8 cellular contexts compared by ENCODE assay signal in genomic region chr1:154860154-154860870, GRCh38. TPM values are rescaled to one million over a fixed set of nuclear protein-coding genes. Genes with fewer than 3 reads are reported as not detected.
DNase-seq lines count a peak whose midpoint lies in the region; ATAC-seq and TF ChIP-seq lines count a peak whose summit lies in the region.

No MANE protein-coding gene starts in this region.

- peak; percentile 9 for ATAC-seq in left ventricle myocardium superior
- ATAC-seq in HG03039 (IDR thresholded peaks at IDR 0.05; ENCODE audit: unreplicated experiment) = peak; percentile 45
- ATAC-seq in upper lobe of left lung (ENCODE audit: low FRiP score in 2 of 2) = peak in 1 of 2 donors; percentile 23

- peaks cover 58% of the 10 kb centered on the region for H3K4me1 ChIP-seq in left ventricle myocardium inferior
- H3K4me1 ChIP-seq in upper lobe of left lung = peaks cover 0 to 2% (median 0%) of the 10 kb centered on the region in 4 donors

- DNase-seq in left ventricle myocardium superior (no peak), left ventricle myocardium inferior (no peak), upper lobe of left lung (no peak), mesothelial cell of epicardium (ENCODE audit: low spot score in 2 of 2, unreplicated experiment in 2 of 2) (no peak), D341Med (ENCODE audit: low spot score) (no peak)
- no peak for DNase-seq in activated T-cell treated with anti-CD3 and anti-CD28 coated beads, Interleukin-2, amount 50 U/mL, for 24 hours

- H3K9me3 Mint-ChIP-seq in mesothelial cell of epicardium = no peaks in the 10 kb centered on the region
- H3K9me3 Mint-ChIP-seq in activated T-cell treated with anti-CD3 and anti-CD28 coated beads, Interleukin-2, amount 50 U/mL, for 24 hours = no peaks in the 10 kb centered on the region

- H3K27me3 ChIP-seq in left ventricle myocardium inferior (ENCODE audit: low read depth) (no peaks in the 10 kb centered on the region), SU-DHL-6 (ENCODE audit: low read length) (no peaks in the 10 kb centered on the region), upper lobe of left lung (no peaks in the 10 kb centered on the region)

- H3K9me3 ChIP-seq in left ventricle myocardium inferior (replicated peaks) (no peaks in the 10 kb centered on the region), SU-DHL-6 (ENCODE audit: insufficient read depth, low read length) (no peaks in the 10 kb centered on the region), upper lobe of left lung (no peaks in the 10 kb centered on the region)

- no peak overlapping the region for H3K27ac Mint-ChIP-seq in mesothelial cell of epicardium
- H3K27ac Mint-ChIP-seq in activated T-cell treated with anti-CD3 and anti-CD28 coated beads, Interleukin-2, amount 50 U/mL, for 24 hours = no peak overlapping the region

- TF ChIP-seq EP300 in upper lobe of left lung (IDR thresholded peaks at IDR 0.05) = no peak

- H3F3A ChIP-seq in SU-DHL-6 (ENCODE audit: insufficient read depth) = peaks cover 18% of the 10 kb centered on the region

- no peaks in the 10 kb centered on the region for H3K79me2 ChIP-seq in SU-DHL-6 (ENCODE audit: insufficient read depth, low read length)

- H3K4me3 ChIP-seq in left ventricle myocardium inferior (no peak overlapping the region), SU-DHL-6 (ENCODE audit: insufficient read depth, low read length, poor library complexity, severe bottlenecking) (peak overlapping the region; percentile 16), upper lobe of left lung (no peak overlapping the region)

- H3K4me3 Mint-ChIP-seq in mesothelial cell of epicardium = no peak overlapping the region
- no peak overlapping the region for H3K4me3 Mint-ChIP-seq in activated T-cell treated with anti-CD3 and anti-CD28 coated beads, Interleukin-2, amount 50 U/mL, for 24 hours

- H2AFZ ChIP-seq in SU-DHL-6 (ENCODE audit: low read depth, low read length, severe bottlenecking) = no peak overlapping the region

- H3K9me2 ChIP-seq in SU-DHL-6 (replicated peaks; ENCODE audit: insufficient read depth, low read length) = no peaks in the 10 kb centered on the region

- TF ChIP-seq POLR2A in upper lobe of left lung (IDR thresholded peaks at IDR 0.05) = no peak

- H3K4me1 Mint-ChIP-seq in mesothelial cell of epicardium = peaks cover 26% of the 10 kb centered on the region
- H3K4me1 Mint-ChIP-seq in activated T-cell treated with anti-CD3 and anti-CD28 coated beads, Interleukin-2, amount 50 U/mL, for 24 hours (ENCODE audit: low read depth) = peaks cover 58% of the 10 kb centered on the region

- no peaks in the 10 kb centered on the region for H3K36me3 Mint-ChIP-seq in mesothelial cell of epicardium
- H3K36me3 Mint-ChIP-seq in activated T-cell treated with anti-CD3 and anti-CD28 coated beads, Interleukin-2, amount 50 U/mL, for 24 hours (ENCODE audit: low read depth) = no peaks in the 10 kb centered on the region

- H3K4me2 ChIP-seq in SU-DHL-6 (ENCODE audit: low read depth, low read length, poor library complexity, severe bottlenecking) = peak overlapping the region; percentile 59

- 60 to 61% methylated on average over 12 of the region's 12 CpGs for WGBS in upper lobe of left lung, 2 donors

- H3K27me3 Mint-ChIP-seq in mesothelial cell of epicardium (ENCODE audit: low read depth) = peaks cover 37% of the 10 kb centered on the region
- H3K27me3 Mint-ChIP-seq in activated T-cell treated with anti-CD3 and anti-CD28 coated beads, Interleukin-2, amount 50 U/mL, for 24 hours = peaks cover 9% of the 10 kb centered on the region

- H4K20me1 ChIP-seq in SU-DHL-6 (ENCODE audit: low read depth, low read length) = no peaks in the 10 kb centered on the region

- intact Hi-C loops in left ventricle myocardium superior (cut with micrococcal nuclease) (loop anchor here (10.0 kb wide), 1 partner anchor 96 kb away; no protein-coding TSS in a partner anchor), left ventricle myocardium inferior (cut with micrococcal nuclease) (no loop called here)

- TF ChIP-seq CTCF in left ventricle myocardium inferior (IDR thresholded peaks at IDR 0.05; ENCODE audit: borderline replicate concordance) = no peak
- no peak for TF ChIP-seq CTCF in SU-DHL-6 (IDR thresholded peaks at IDR 0.05; ENCODE audit: insufficient read depth, low read length, poor library complexity, severe bottlenecking)
- TF ChIP-seq CTCF in upper lobe of left lung (IDR thresholded peaks at IDR 0.05) = no peak
- no peak for TF ChIP-seq CTCF in mesothelial cell of epicardium (IDR thresholded peaks at IDR 0.05; ENCODE audit: unreplicated experiment)

- H3K27ac ChIP-seq in left ventricle myocardium inferior (replicated peaks) (no peak overlapping the region), SU-DHL-6 (ENCODE audit: low read depth, low read length) (peak overlapping the region; percentile 94), upper lobe of left lung (peak overlapping the region; percentile 59 to 71 (median 65))

- H3K36me3 ChIP-seq in left ventricle myocardium inferior (no peaks in the 10 kb centered on the region), SU-DHL-6 (ENCODE audit: low read length) (no peaks in the 10 kb centered on the region), upper lobe of left lung (no peaks in the 10 kb centered on the region)

- peak overlapping the region; percentile 39 for H3K9ac ChIP-seq in SU-DHL-6 (ENCODE audit: low read length)

RNA-seq across cellular contexts. Expression of gene KCNN3, which starts 9.8 kb away (rescaled TPM):
- 4.0 TPM for total RNA-seq in left ventricle myocardium superior
- 4.8 TPM for total RNA-seq in left ventricle myocardium inferior
- 1 to 10 TPM; 2.7 to 6.6 (median 3.7) TPM for total RNA-seq in upper lobe of left lung
- total RNA-seq in mesothelial cell of epicardium = 1.2 to 1.5 TPM (median 1.3 TPM) in 3 replicates
